In the genomic region with DNA sequence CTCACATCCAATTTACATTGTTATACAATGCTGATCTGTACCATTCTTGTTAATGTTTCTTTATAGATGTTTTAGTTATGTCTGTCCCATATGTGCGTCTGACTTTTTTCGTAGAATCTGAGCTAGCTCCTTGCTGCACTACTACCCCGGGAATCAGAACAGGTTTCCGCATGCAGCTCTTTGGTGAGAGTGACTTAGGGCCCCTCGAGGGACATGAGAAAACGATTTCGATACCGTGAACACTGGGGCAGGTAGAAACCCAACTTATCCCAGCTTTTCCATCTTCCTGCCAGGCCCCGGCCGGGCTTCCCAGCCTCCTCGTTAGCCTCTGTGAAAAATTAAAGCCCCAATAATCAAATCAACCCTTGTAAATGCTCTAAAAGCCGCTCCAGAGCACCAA, we compare ENCODE assay signal across 2 cellular contexts.
TF ChIP-seq lines count a peak whose summit lies in the region.

No MANE protein-coding gene starts in this region.

TF ChIP-seq in HCT116, 20 proteins besides CTCF, POLR2A, EP300 and RAD21 (continued from another document):
- TF ChIP-seq, protein P1, sequence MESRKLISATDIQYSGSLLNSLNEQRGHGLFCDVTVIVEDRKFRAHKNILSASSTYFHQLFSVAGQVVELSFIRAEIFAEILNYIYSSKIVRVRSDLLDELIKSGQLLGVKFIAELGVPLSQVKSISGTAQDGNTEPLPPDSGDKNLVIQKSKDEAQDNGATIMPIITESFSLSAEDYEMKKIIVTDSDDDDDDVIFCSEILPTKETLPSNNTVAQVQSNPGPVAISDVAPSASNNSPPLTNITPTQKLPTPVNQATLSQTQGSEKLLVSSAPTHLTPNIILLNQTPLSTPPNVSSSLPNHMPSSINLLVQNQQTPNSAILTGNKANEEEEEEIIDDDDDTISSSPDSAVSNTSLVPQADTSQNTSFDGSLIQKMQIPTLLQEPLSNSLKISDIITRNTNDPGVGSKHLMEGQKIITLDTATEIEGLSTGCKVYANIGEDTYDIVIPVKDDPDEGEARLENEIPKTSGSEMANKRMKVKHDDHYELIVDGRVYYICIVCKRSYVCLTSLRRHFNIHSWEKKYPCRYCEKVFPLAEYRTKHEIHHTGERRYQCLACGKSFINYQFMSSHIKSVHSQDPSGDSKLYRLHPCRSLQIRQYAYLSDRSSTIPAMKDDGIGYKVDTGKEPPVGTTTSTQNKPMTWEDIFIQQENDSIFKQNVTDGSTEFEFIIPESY (IDR thresholded peaks at IDR 0.05; ENCODE audit: extremely low read depth, insufficient replicate concordance, low read length) = no peak
- TF ChIP-seq ZNF274 (IDR thresholded peaks at IDR 0.05; ENCODE audit: low read depth, low read length) (no peak), YY1 (IDR thresholded peaks at IDR 0.05; ENCODE audit: extremely low read depth, insufficient replicate concordance, low read depth, low read length) (no peak), POLR2AphosphoS5 (IDR thresholded peaks at IDR 0.05; ENCODE audit: low read depth, low read length) (no peak), JUND (IDR thresholded peaks at IDR 0.05) (no peak), TCF7L2 (IDR thresholded peaks at IDR 0.05; ENCODE audit: borderline replicate concordance, extremely low read depth, insufficient read depth, insufficient read length) (no peak), CBX3 (IDR thresholded peaks at IDR 0.05; ENCODE audit: low read depth) (no peak), EZH2phosphoT487 (IDR thresholded peaks at IDR 0.05; ENCODE audit: borderline replicate concordance) (no peak), SRF (IDR thresholded peaks at IDR 0.05; ENCODE audit: low read depth) (no peak), EGR1 (IDR thresholded peaks at IDR 0.05; ENCODE audit: low read depth) (no peak), FOSL1 (IDR thresholded peaks at IDR 0.05; ENCODE audit: low read depth) (no peak), ELF1 (IDR thresholded peaks at IDR 0.05; ENCODE audit: borderline replicate concordance, low read depth) (no peak), EZH2 (IDR thresholded peaks at IDR 0.05) (no peak), CEBPB (IDR thresholded peaks at IDR 0.05; ENCODE audit: low read depth) (no peak)
- TF ChIP-seq, protein P2, sequence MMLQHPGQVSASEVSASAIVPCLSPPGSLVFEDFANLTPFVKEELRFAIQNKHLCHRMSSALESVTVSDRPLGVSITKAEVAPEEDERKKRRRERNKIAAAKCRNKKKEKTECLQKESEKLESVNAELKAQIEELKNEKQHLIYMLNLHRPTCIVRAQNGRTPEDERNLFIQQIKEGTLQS (IDR thresholded peaks at IDR 0.05) = no peak
- TF ChIP-seq, protein P3, sequence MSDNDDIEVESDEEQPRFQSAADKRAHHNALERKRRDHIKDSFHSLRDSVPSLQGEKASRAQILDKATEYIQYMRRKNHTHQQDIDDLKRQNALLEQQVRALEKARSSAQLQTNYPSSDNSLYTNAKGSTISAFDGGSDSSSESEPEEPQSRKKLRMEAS (IDR thresholded peaks at IDR 0.05) = no peak
- TF ChIP-seq, protein P4, sequence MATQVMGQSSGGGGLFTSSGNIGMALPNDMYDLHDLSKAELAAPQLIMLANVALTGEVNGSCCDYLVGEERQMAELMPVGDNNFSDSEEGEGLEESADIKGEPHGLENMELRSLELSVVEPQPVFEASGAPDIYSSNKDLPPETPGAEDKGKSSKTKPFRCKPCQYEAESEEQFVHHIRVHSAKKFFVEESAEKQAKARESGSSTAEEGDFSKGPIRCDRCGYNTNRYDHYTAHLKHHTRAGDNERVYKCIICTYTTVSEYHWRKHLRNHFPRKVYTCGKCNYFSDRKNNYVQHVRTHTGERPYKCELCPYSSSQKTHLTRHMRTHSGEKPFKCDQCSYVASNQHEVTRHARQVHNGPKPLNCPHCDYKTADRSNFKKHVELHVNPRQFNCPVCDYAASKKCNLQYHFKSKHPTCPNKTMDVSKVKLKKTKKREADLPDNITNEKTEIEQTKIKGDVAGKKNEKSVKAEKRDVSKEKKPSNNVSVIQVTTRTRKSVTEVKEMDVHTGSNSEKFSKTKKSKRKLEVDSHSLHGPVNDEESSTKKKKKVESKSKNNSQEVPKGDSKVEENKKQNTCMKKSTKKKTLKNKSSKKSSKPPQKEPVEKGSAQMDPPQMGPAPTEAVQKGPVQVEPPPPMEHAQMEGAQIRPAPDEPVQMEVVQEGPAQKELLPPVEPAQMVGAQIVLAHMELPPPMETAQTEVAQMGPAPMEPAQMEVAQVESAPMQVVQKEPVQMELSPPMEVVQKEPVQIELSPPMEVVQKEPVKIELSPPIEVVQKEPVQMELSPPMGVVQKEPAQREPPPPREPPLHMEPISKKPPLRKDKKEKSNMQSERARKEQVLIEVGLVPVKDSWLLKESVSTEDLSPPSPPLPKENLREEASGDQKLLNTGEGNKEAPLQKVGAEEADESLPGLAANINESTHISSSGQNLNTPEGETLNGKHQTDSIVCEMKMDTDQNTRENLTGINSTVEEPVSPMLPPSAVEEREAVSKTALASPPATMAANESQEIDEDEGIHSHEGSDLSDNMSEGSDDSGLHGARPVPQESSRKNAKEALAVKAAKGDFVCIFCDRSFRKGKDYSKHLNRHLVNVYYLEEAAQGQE (IDR thresholded peaks at IDR 0.05; ENCODE audit: low read depth) = no peak

TF ChIP-seq in WTC11, 78 proteins besides CTCF, POLR2A, EP300 and RAD21 (continued from another document):
- TF ChIP-seq, protein P5, sequence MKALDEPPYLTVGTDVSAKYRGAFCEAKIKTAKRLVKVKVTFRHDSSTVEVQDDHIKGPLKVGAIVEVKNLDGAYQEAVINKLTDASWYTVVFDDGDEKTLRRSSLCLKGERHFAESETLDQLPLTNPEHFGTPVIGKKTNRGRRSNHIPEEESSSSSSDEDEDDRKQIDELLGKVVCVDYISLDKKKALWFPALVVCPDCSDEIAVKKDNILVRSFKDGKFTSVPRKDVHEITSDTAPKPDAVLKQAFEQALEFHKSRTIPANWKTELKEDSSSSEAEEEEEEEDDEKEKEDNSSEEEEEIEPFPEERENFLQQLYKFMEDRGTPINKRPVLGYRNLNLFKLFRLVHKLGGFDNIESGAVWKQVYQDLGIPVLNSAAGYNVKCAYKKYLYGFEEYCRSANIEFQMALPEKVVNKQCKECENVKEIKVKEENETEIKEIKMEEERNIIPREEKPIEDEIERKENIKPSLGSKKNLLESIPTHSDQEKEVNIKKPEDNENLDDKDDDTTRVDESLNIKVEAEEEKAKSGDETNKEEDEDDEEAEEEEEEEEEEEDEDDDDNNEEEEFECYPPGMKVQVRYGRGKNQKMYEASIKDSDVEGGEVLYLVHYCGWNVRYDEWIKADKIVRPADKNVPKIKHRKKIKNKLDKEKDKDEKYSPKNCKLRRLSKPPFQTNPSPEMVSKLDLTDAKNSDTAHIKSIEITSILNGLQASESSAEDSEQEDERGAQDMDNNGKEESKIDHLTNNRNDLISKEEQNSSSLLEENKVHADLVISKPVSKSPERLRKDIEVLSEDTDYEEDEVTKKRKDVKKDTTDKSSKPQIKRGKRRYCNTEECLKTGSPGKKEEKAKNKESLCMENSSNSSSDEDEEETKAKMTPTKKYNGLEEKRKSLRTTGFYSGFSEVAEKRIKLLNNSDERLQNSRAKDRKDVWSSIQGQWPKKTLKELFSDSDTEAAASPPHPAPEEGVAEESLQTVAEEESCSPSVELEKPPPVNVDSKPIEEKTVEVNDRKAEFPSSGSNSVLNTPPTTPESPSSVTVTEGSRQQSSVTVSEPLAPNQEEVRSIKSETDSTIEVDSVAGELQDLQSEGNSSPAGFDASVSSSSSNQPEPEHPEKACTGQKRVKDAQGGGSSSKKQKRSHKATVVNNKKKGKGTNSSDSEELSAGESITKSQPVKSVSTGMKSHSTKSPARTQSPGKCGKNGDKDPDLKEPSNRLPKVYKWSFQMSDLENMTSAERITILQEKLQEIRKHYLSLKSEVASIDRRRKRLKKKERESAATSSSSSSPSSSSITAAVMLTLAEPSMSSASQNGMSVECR (CRISPR knock-in tag; IDR thresholded peaks at IDR 0.05; ENCODE audit: borderline replicate concordance) = no peak
- TF ChIP-seq, protein P6, sequence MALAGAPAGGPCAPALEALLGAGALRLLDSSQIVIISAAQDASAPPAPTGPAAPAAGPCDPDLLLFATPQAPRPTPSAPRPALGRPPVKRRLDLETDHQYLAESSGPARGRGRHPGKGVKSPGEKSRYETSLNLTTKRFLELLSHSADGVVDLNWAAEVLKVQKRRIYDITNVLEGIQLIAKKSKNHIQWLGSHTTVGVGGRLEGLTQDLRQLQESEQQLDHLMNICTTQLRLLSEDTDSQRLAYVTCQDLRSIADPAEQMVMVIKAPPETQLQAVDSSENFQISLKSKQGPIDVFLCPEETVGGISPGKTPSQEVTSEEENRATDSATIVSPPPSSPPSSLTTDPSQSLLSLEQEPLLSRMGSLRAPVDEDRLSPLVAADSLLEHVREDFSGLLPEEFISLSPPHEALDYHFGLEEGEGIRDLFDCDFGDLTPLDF (CRISPR knock-in tag; IDR thresholded peaks at IDR 0.05) = no peak
- no peak for TF ChIP-seq SMAD4 (CRISPR knock-in tag; IDR thresholded peaks at IDR 0.05)
- TF ChIP-seq, protein P3 (CRISPR knock-in tag; IDR thresholded peaks at IDR 0.05) = no peak
- TF ChIP-seq, protein P7, sequence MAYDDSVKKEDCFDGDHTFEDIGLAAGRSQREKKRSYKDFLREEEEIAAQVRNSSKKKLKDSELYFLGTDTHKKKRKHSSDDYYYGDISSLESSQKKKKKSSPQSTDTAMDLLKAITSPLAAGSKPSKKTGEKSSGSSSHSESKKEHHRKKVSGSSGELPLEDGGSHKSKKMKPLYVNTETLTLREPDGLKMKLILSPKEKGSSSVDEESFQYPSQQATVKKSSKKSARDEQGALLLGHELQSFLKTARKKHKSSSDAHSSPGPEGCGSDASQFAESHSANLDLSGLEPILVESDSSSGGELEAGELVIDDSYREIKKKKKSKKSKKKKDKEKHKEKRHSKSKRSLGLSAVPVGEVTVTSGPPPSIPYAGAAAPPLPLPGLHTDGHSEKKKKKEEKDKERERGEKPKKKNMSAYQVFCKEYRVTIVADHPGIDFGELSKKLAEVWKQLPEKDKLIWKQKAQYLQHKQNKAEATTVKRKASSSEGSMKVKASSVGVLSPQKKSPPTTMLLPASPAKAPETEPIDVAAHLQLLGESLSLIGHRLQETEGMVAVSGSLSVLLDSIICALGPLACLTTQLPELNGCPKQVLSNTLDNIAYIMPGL (CRISPR knock-in tag; IDR thresholded peaks at IDR 0.05) = no peak
TF ChIP-seq in WTC11: peak in this region for 0.
